Comparison of ENCODE assay signal across 35 cellular contexts in genomic region chr20:44360221-44360620, GRCh38. TPM values are rescaled to one million over a fixed set of nuclear protein-coding genes. Genes with fewer than 3 reads are reported as not detected.
"Had no signal": no experiment of that assay in that cellular context is flagged by ENCODE, and none has a peak within 500 bp of the region (broad histone marks: within the 10 kb centered on the region; RNA-seq: fewer than 3 reads in every experiment).

No MANE protein-coding gene starts in this region.

- H3K27ac Mint-ChIP-seq: dendritic cell treated with granulocyte-macrophage colony-stimulating factor and Interleukin-4, amounts not matched to agents 40 ng/mL and 50 ng/mL, for 4 days; effector memory CD8-positive, alpha-beta T cell; endodermal cell; mesothelial cell of epicardium had no signal

- FAIRE-seq: endometrium, islet of Langerhans, keratinocyte had no signal

- DNase-seq: colonic mucosa; cortex of kidney; effector CD8-positive, alpha-beta T cell; effector memory CD8-positive, alpha-beta T cell; endodermal cell; erythroblast; esophagus squamous epithelium; foreskin fibroblast; foreskin melanocyte; gastrocnemius medialis; glutamatergic neuron; head of caudate nucleus; heart right ventricle; hippocampal formation; left cardiac atrium; left lung; left ventricle myocardium superior; lower lobe of right lung; mesenchymal stem cell; mucosa of descending colon; naive B cell had no signal

- H3K4me1 Mint-ChIP-seq: mesothelial cell of epicardium, naive B cell had no signal

- H3K4me3 Mint-ChIP-seq: dendritic cell treated with granulocyte-macrophage colony-stimulating factor and Interleukin-4, amounts not matched to agents 40 ng/mL and 50 ng/mL, for 4 days; effector memory CD8-positive, alpha-beta T cell; endodermal cell; mesothelial cell of epicardium; naive B cell had no signal

- H3K9me3 ChIP-seq: colonic mucosa, esophagus squamous epithelium, gastrocnemius medialis, heart right ventricle, left lung, lower lobe of right lung, mucosa of descending colon had no signal

- H3K27ac ChIP-seq: colonic mucosa, epithelial cell of prostate, esophagus squamous epithelium, gastrocnemius medialis, heart right ventricle, left lung, lower lobe of right lung had no signal

- H3K9me3 Mint-ChIP-seq: dendritic cell treated with granulocyte-macrophage colony-stimulating factor and Interleukin-4, amounts not matched to agents 40 ng/mL and 50 ng/mL, for 4 days; effector memory CD8-positive, alpha-beta T cell; endodermal cell; mesothelial cell of epicardium; naive B cell had no signal

- H3K4me1 ChIP-seq: colonic mucosa, gastrocnemius medialis, left lung had no signal

- H3K4me3 ChIP-seq: colonic mucosa, esophagus squamous epithelium, gastrocnemius medialis, heart right ventricle, left lung, lower lobe of right lung, mucosa of descending colon had no signal

- H3K36me3 Mint-ChIP-seq: mesothelial cell of epicardium, naive B cell had no signal

- H3K36me3 ChIP-seq: colonic mucosa, esophagus squamous epithelium, gastrocnemius medialis, heart right ventricle, left lung, lower lobe of right lung had no signal

RNA-seq across cellular contexts. Expression of gene HNF4A, which starts 4.7 kb away (rescaled TPM):
- total RNA-seq: dermis microvascular lymphatic vessel endothelial cell, esophagus mucosa, esophagus squamous epithelium, glomerular endothelial cell, heart right ventricle, kidney epithelial cell, left cardiac atrium, left ventricle myocardium superior, lower leg skin, lung microvascular endothelial cell, myocyte had no signal

RNA-seq across cellular contexts. Expression of gene R3HDML, which starts 23.4 kb away (rescaled TPM):
- total RNA-seq: colonic mucosa, dermis microvascular lymphatic vessel endothelial cell, endodermal cell, esophagus mucosa, esophagus squamous epithelium, gastrocnemius medialis, glomerular endothelial cell, heart right ventricle, kidney epithelial cell, left cardiac atrium, left ventricle myocardium superior, lower leg skin, lower lobe of right lung, lung microvascular endothelial cell, mesenteric fat pad, mesothelial cell of epicardium, mucosa of descending colon, myocyte had no signal
